Comparison of ENCODE assay signal across 8 cellular contexts in genomic region chr1:182299728-182300581, GRCh38.
DNase-seq lines count a peak whose midpoint lies in the region; ATAC-seq and TF ChIP-seq lines count a peak whose summit lies in the region.

No MANE protein-coding gene starts in this region.

- H3K27me3 Mint-ChIP-seq in endodermal cell (ENCODE audit: insufficient read depth) = no peaks in the 10 kb centered on the region

- H3K4me1 Mint-ChIP-seq in endodermal cell = peaks cover 35% of the 10 kb centered on the region

- H3K4me1 ChIP-seq in endodermal cell (ENCODE audit: control insufficient read depth, insufficient read depth, low read length) = peaks cover 4% of the 10 kb centered on the region

- H3K36me3 Mint-ChIP-seq in endodermal cell (ENCODE audit: low read depth) = no peaks in the 10 kb centered on the region

- H3K36me3 ChIP-seq in endodermal cell (ENCODE audit: control insufficient read depth, insufficient read depth, low read length) = no peaks in the 10 kb centered on the region

- no peak overlapping the region for H3K9ac ChIP-seq in endodermal cell (ENCODE audit: extremely low read depth, low read length, poor library complexity, severe bottlenecking)

- H3K9me3 ChIP-seq in endodermal cell (ENCODE audit: control insufficient read depth, low read length) = no peaks in the 10 kb centered on the region

- H3K4me3 ChIP-seq in endodermal cell (ENCODE audit: low read length) = no peak overlapping the region

- H3K27ac Mint-ChIP-seq in endodermal cell = peak overlapping the region; percentile 16

- H3K9me3 Mint-ChIP-seq in endodermal cell = peaks cover 3% of the 10 kb centered on the region

- no peak for TF ChIP-seq CTCF in endodermal cell (conservative IDR thresholded peaks at IDR 0.05)

- peak overlapping the region; percentile 28 for H3K4me3 Mint-ChIP-seq in endodermal cell

- H3K27ac ChIP-seq in endodermal cell (ENCODE audit: low read depth, low read length) = no peak overlapping the region

- 43 to 45% methylated on average over 3 of the region's 3 CpGs for WGBS in endodermal cell (ENCODE audit: insufficient coverage in 1 of 2, insufficient read length in 1 of 2), 2 experiments

- no peak for ATAC-seq in HG03565 (IDR thresholded peaks at IDR 0.05; ENCODE audit: unreplicated experiment)

- peak; percentile 93 for DNase-seq in GF-D8 (lab: John Stamatoyannopoulos, UW)
- DNase-seq in NCI-H82 treated with DMSO at 0.1 percent for 48 hours (lab: John Stamatoyannopoulos, UW; ENCODE audit: unreplicated experiment) = peak; percentile 67
- peak; percentile 78 for DNase-seq in endodermal cell
- DNase-seq in nucleus accumbens (lab: John Stamatoyannopoulos, UW) = peak in 43 of 56 donors; percentile 9 to 77 (median 41)
- no peak for DNase-seq in middle frontal gyrus (ENCODE audit: extremely low spot score, low spot score)
- DNase-seq in NCI-H774 (lab: John Stamatoyannopoulos, UW) = no peak
- no peak for DNase-seq in hepatic stellate cell (ENCODE audit: low spot score)

- no peaks in the 10 kb centered on the region for H3K27me3 ChIP-seq in endodermal cell (ENCODE audit: control insufficient read depth, insufficient read depth, low read length, poor library complexity, severe bottlenecking)

Comparison
In these comparisons a context has a peak if more than half of its experiments do, and no peak if none do; other contexts are left out.
1. DNase-seq: peak in GF-D8 (single experiment), NCI-H82 treated with DMSO at 0.1 percent for 48 hours (single experiment), endodermal cell (single experiment) and nucleus accumbens (43 of 56); none in middle frontal gyrus (single experiment), NCI-H774 (single experiment) and hepatic stellate cell (single experiment).